1 cellular context compared by ENCODE assay signal in the genomic region with DNA sequence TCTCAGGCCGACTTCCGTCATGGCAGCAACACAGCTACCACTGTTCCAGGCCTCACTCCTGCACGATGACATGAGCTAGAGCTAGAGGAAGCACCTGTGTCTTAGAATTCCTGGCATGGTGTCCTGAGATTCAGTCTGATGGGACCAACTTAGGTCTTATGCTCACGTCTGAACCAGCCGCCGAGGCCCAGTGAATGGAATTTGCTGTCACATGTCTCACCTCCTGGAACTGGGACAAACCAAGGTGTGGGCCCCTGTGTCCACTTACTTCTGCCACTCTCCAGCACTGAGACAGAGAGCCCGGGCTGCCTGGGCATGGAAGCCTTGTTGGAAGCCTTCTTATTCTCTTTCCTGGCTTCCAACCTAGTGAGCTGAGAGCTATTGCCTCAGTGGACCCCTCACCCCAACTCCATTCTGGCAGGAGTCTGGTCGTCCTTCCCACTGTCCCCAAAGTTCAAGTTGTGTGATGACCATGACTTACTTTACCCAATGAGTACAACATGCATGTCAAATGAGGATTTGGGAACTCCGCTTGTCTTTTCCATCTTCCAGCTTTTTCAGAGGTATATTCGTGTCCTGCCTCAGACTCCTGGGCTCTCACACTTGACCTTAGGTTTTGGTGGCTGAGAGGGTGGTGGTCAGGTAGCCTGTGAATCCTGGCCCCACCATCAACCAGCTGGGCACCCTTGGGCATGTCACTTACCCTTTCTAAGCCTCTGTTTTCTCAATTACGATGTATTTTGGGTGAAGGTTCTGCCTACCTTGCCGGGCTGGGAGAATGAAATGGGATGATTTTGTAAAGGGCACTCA.
TF ChIP-seq lines count a peak whose summit lies in the region.

No MANE protein-coding gene starts in this region.

TF ChIP-seq in IMR-90, 13 proteins besides CTCF, POLR2A, EP300 and RAD21:
- TF ChIP-seq CHD1 (IDR thresholded peaks at IDR 0.05; ENCODE audit: low read depth, low read length) (no peak), CEBPB (IDR thresholded peaks at IDR 0.05; ENCODE audit: low read depth, low read length) (no peak), BHLHE40 (IDR thresholded peaks at IDR 0.05; ENCODE audit: low read depth, low read length) (no peak), SMC3 (IDR thresholded peaks at IDR 0.05; ENCODE audit: low read depth, low read length) (no peak), ELK1 (IDR thresholded peaks at IDR 0.05; ENCODE audit: borderline replicate concordance, low read depth, low read length) (no peak), RFX5 (IDR thresholded peaks at IDR 0.05; ENCODE audit: low read depth, low read length) (no peak), FOS (IDR thresholded peaks at IDR 0.05; ENCODE audit: low read depth, low read length) (no peak), NFE2L2 (IDR thresholded peaks at IDR 0.05; ENCODE audit: low read depth, low read length) (no peak), MAFK (IDR thresholded peaks at IDR 0.05; ENCODE audit: low read depth, low read length) (no peak), RCOR1 (IDR thresholded peaks at IDR 0.05; ENCODE audit: insufficient replicate concordance, low read length) (no peak), MAZ (IDR thresholded peaks at IDR 0.05; ENCODE audit: borderline replicate concordance, low read depth, low read length) (no peak), MXI1 (IDR thresholded peaks at IDR 0.05; ENCODE audit: borderline replicate concordance, low read depth, low read length) (no peak)
- TF ChIP-seq, protein P1, sequence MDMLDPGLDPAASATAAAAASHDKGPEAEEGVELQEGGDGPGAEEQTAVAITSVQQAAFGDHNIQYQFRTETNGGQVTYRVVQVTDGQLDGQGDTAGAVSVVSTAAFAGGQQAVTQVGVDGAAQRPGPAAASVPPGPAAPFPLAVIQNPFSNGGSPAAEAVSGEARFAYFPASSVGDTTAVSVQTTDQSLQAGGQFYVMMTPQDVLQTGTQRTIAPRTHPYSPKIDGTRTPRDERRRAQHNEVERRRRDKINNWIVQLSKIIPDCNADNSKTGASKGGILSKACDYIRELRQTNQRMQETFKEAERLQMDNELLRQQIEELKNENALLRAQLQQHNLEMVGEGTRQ (IDR thresholded peaks at IDR 0.05; ENCODE audit: low read depth, low read length), result no peak
